ENCODE assay signal across 12 cellular contexts in genomic region chr3:192887047-192887446, GRCh38. TPM values are rescaled to one million over a fixed set of nuclear protein-coding genes. Genes with fewer than 3 reads are reported as not detected.
DNase-seq lines count a peak whose midpoint lies in the region; ATAC-seq and TF ChIP-seq lines count a peak whose summit lies in the region.
"Had no signal": no experiment of that assay in that cellular context is flagged by ENCODE, and none has a peak within 500 bp of the region (broad histone marks: within the 10 kb centered on the region; RNA-seq: fewer than 3 reads in every experiment).

No MANE protein-coding gene starts in this region.

- H3K4me1 ChIP-seq in heart left ventricle (peaks cover 0 to 40% (median 23%) of the 10 kb centered on the region in 12 donors), thoracic aorta (ENCODE audit: control insufficient read depth in 1 of 2, low read depth in 2 of 2) (peaks cover 10 to 32% of the 10 kb centered on the region in 2 donors)

- TF ChIP-seq CTCF in heart left ventricle (IDR thresholded peaks at IDR 0.05) (no peak), thoracic aorta (IDR thresholded peaks at IDR 0.05) (no peak)

- no peaks in the 10 kb centered on the region for H3K27me3 Mint-ChIP-seq in activated CD4-positive, alpha-beta memory T cell treated with anti-CD3 and anti-CD28 coated beads, Interleukin-2, amount 10 ng/mL, durations not matched to agents 7 days and 5 days

- no peaks in the 10 kb centered on the region for H3K36me3 ChIP-seq in heart left ventricle
- H3K36me3 ChIP-seq in thoracic aorta: no peaks in the 10 kb centered on the region

- intact Hi-C loops in Right ventricle myocardium inferior (cut with DNase I): no loop called here
- intact Hi-C loops in cardiac septum (cut with DNase I): no loop called here
- intact Hi-C loops in heart left ventricle (cut with DNase I): no loop called here

- H3K9me3 ChIP-seq in heart left ventricle (no peaks in the 10 kb centered on the region), thoracic aorta (no peaks in the 10 kb centered on the region)

- WGBS in heart left ventricle, 4 donors: 68 to 74% (median 70%) methylated on average over 9 of the region's 9 CpGs

- H3K4me3 ChIP-seq in heart left ventricle (peak overlapping the region in 1 of 12 donors; percentile 5), thoracic aorta (peak overlapping the region; percentile 22)

- H3K9me3 Mint-ChIP-seq in activated CD4-positive, alpha-beta memory T cell treated with anti-CD3 and anti-CD28 coated beads, Interleukin-2, amount 10 ng/mL, durations not matched to agents 7 days and 5 days: peaks cover 2% of the 10 kb centered on the region
- H3K9me3 Mint-ChIP-seq: naive thymus-derived CD8-positive, alpha-beta T cell had no signal

- peak overlapping the region; percentile 80 for H3K27ac Mint-ChIP-seq in activated CD4-positive, alpha-beta memory T cell treated with anti-CD3 and anti-CD28 coated beads, Interleukin-2, amount 10 ng/mL, durations not matched to agents 7 days and 5 days
- H3K27ac Mint-ChIP-seq: B cell had no signal

- peak overlapping the region in 1 of 12 donors; percentile 27 for H3K27ac ChIP-seq in heart left ventricle
- H3K27ac ChIP-seq in thoracic aorta: no peak overlapping the region

- DNase-seq in Right ventricle myocardium inferior (ENCODE audit: missing footprints) (no peak), cardiac septum (ENCODE audit: low spot score) (no peak), heart left ventricle (peak in 1 of 5 donors; percentile 50), thoracic aorta (ENCODE audit: low spot score) (no peak), NCI-H526 (lab: John Stamatoyannopoulos, UW) (no peak), hypothalamus (lab: John Stamatoyannopoulos, UW) (no peak)
- no peak for DNase-seq in activated CD4-positive, alpha-beta memory T cell treated with anti-CD3 and anti-CD28 coated beads, Interleukin-2, amount 10 ng/mL, durations not matched to agents 7 days and 5 days
- DNase-seq: activated gamma-delta T cell treated with Interleukin-2 at 50 U/mL for 16 hours; naive thymus-derived CD8-positive, alpha-beta T cell; NCI-H2029 treated with DMSO at 0.1 percent for 48 hours had no signal

- ATAC-seq in Right ventricle myocardium inferior: peak; percentile 75
- peak in 3 of 4 donors; percentile 66 to 81 (median 73) for ATAC-seq in heart left ventricle
- no peak for ATAC-seq in thoracic aorta (ENCODE audit: insufficient number of reproducible peaks, low FRiP score, low read depth)
- ATAC-seq in HG03378 (IDR thresholded peaks at IDR 0.05; ENCODE audit: unreplicated experiment): no peak
- ATAC-seq: naive thymus-derived CD8-positive, alpha-beta T cell had no signal

- H3K4me1 Mint-ChIP-seq in activated CD4-positive, alpha-beta memory T cell treated with anti-CD3 and anti-CD28 coated beads, Interleukin-2, amount 10 ng/mL, durations not matched to agents 7 days and 5 days: peaks cover 75% of the 10 kb centered on the region
- H3K4me1 Mint-ChIP-seq: B cell had no signal

- POLR2A ChIA-PET in activated CD4-positive, alpha-beta memory T cell treated with anti-CD3 and anti-CD28 coated beads, Interleukin-2, amount 10 ng/mL, durations not matched to agents 7 days and 5 days (lab: Charles Lee): interaction anchor here (0.7 to 15.3 kb wide), 5 partner anchors 13 to 69 kb away, joined by 3 to 299 read pairs (median 5); partner anchors contain the start of gene MB21D2

- peak overlapping the region; percentile 61 for H3K4me3 Mint-ChIP-seq in activated CD4-positive, alpha-beta memory T cell treated with anti-CD3 and anti-CD28 coated beads, Interleukin-2, amount 10 ng/mL, durations not matched to agents 7 days and 5 days
- H3K4me3 Mint-ChIP-seq: B cell; naive thymus-derived CD8-positive, alpha-beta T cell had no signal

- H3K27me3 ChIP-seq in heart left ventricle (no peaks in the 10 kb centered on the region), thoracic aorta (replicated peaks; ENCODE audit: insufficient read depth) (no peaks in the 10 kb centered on the region)

- CTCF ChIA-PET in activated CD4-positive, alpha-beta memory T cell treated with anti-CD3 and anti-CD28 coated beads, Interleukin-2, amount 10 ng/mL, durations not matched to agents 7 days and 5 days (lab: Charles Lee): interaction anchor here (1.5 to 3.5 kb wide), 4 partner anchors 10 to 31 kb away, joined by 4 to 12 read pairs (median 5); partner anchors contain the start of gene MB21D2

- peaks cover 35% of the 10 kb centered on the region for H3K36me3 Mint-ChIP-seq in activated CD4-positive, alpha-beta memory T cell treated with anti-CD3 and anti-CD28 coated beads, Interleukin-2, amount 10 ng/mL, durations not matched to agents 7 days and 5 days (ENCODE audit: low read depth)
- H3K36me3 Mint-ChIP-seq: naive thymus-derived CD8-positive, alpha-beta T cell had no signal

- no peak for TF ChIP-seq POLR2A in heart left ventricle (IDR thresholded peaks at IDR 0.05)

RNA-seq across cellular contexts. Expression of gene MB21D2, which starts 30.6 kb away (rescaled TPM):
- total RNA-seq in Right ventricle myocardium inferior (2.1 TPM), cardiac septum (3.2 TPM), heart left ventricle (1 to 10 TPM; 2.3 to 5.0 (median 4.0) TPM), thoracic aorta (1 to 10 TPM; 4.9 to 6.4 TPM)
- total RNA-seq in activated CD4-positive, alpha-beta memory T cell treated with anti-CD3 and anti-CD28 coated beads, Interleukin-2, amount 10 ng/mL, durations not matched to agents 7 days and 5 days: 10 to 100 TPM; 19.8 to 21.0 TPM
- polyA plus RNA-seq in heart left ventricle: 1 to 10 TPM in 1 of 2 donors, under 1 TPM in 1; 0.91 to 3.0 TPM

Comparison
In these comparisons a context has a peak if more than half of its experiments do, and no peak if none do; other contexts are left out.
1. ATAC-seq: peak in Right ventricle myocardium inferior (single experiment) and heart left ventricle (3 of 4); none in thoracic aorta (single experiment) and HG03378 (single experiment).